Comparison of ENCODE assay signal across 17 cellular contexts in the genomic region with DNA sequence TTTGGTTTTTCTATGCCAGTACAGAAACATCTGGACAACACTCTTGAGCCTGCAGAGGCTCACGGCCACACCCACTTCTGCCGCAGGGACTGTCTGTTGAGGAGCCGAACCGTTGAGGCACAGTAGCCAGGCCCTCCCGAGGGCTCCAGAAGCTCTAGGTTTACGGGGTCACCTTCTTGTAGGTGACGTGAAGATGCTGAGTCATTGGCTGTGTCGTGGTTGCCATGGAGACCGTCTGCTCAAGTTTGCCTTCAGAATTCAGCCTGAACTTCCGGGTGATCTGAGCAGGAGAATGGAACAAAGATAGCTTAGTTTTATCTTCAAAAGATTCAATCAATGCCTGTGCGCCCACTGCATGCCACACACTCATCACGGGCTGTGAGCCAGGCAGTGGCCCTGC. TPM values are rescaled to one million over a fixed set of nuclear protein-coding genes. Genes with fewer than 3 reads are reported as not detected.
DNase-seq lines count a peak whose midpoint lies in the region; ATAC-seq and TF ChIP-seq lines count a peak whose summit lies in the region.
"Had no signal": no experiment of that assay in that cellular context is flagged by ENCODE, and none has a peak within 500 bp of the region (broad histone marks: within the 10 kb centered on the region; RNA-seq: fewer than 3 reads in every experiment).

No MANE protein-coding gene starts in this region.

- H3K9me2 ChIP-seq in GM23248 (ENCODE audit: insufficient read depth) = no peaks in the 10 kb centered on the region
- H3K9me2 ChIP-seq in PC-9 (ENCODE audit: insufficient read depth) = no peaks in the 10 kb centered on the region

- TF ChIP-seq CTCF in PC-9 (conservative IDR thresholded peaks at IDR 0.05) = no peak
- no peak for TF ChIP-seq CTCF in epithelial cell of esophagus (IDR thresholded peaks at IDR 0.05; ENCODE audit: insufficient read depth, low read depth, low read length, missing control alignments)
- no peak for TF ChIP-seq CTCF in osteoblast (IDR thresholded peaks at IDR 0.05; ENCODE audit: extremely low read depth, low read depth, low read length)

- H3K4me3 ChIP-seq in GM23248 (no peak overlapping the region), PC-9 (no peak overlapping the region), epithelial cell of esophagus (ENCODE audit: low read length) (no peak overlapping the region), osteoblast (ENCODE audit: insufficient read depth, low read length) (no peak overlapping the region)
- H3K4me3 ChIP-seq: ascending aorta, GM12878, psoas muscle, thoracic aorta had no signal

- H2AFZ ChIP-seq in GM23248 = no peak overlapping the region
- no peak overlapping the region for H2AFZ ChIP-seq in PC-9
- H2AFZ ChIP-seq in osteoblast (ENCODE audit: low read length) = no peak overlapping the region

- H3K4me2 ChIP-seq in GM23248 (ENCODE audit: unreplicated experiment) (no peak overlapping the region), PC-9 (peak overlapping the region; percentile 49), osteoblast (ENCODE audit: insufficient read depth, low read length) (no peak overlapping the region)

- peaks cover 4% of the 10 kb centered on the region for H3K9me3 ChIP-seq in GM23248 (ENCODE audit: low read depth)
- peaks cover 27% of the 10 kb centered on the region for H3K9me3 ChIP-seq in PC-9 (ENCODE audit: insufficient read depth, low read depth)
- peaks cover 15% of the 10 kb centered on the region for H3K9me3 ChIP-seq in osteoblast (ENCODE audit: low read depth, low read length)

- H3K27ac ChIP-seq in GM23248 (no peak overlapping the region), PC-9 (peak overlapping the region; percentile 79), osteoblast (ENCODE audit: low read depth, low read length) (no peak overlapping the region)
- H3K27ac ChIP-seq: ascending aorta, psoas muscle, thoracic aorta had no signal

- H3K27me3 ChIP-seq in GM23248 (replicated peaks; ENCODE audit: insufficient read depth) (no peaks in the 10 kb centered on the region), PC-9 (ENCODE audit: insufficient read depth, low read depth) (no peaks in the 10 kb centered on the region), osteoblast (ENCODE audit: insufficient read depth, low read length) (no peaks in the 10 kb centered on the region)
- H3K27me3 ChIP-seq: ascending aorta had no signal

- H3K4me1 ChIP-seq in GM23248 (ENCODE audit: insufficient read depth) (no peaks in the 10 kb centered on the region), PC-9 (replicated peaks; ENCODE audit: insufficient read depth) (peaks cover 16% of the 10 kb centered on the region), osteoblast (ENCODE audit: insufficient read depth, low read length) (no peaks in the 10 kb centered on the region)
- H3K4me1 ChIP-seq: ascending aorta, psoas muscle had no signal

- no peaks in the 10 kb centered on the region for H3K4me1 Mint-ChIP-seq in activated T-cell treated with anti-CD3 and anti-CD28 coated beads, Interleukin-2, amount 50 U/mL, for 72 hours (ENCODE audit: low read depth)

- DNase-seq in GM23248 = peak; percentile 53
- DNase-seq in PC-9 = peak; percentile 88 to 92
- peak; percentile 39 for DNase-seq in epithelial cell of esophagus (ENCODE audit: low read depth)
- peak; percentile 21 for DNase-seq in osteoblast (ENCODE audit: insufficient read length, low spot score, missing footprints)
- DNase-seq in activated T-cell treated with anti-CD3 and anti-CD28 coated beads, Interleukin-2, amount 50 U/mL, for 72 hours = no peak
- no peak for DNase-seq in NK-92 (lab: John Stamatoyannopoulos, UW; ENCODE audit: unreplicated experiment)
- no peak for DNase-seq in GM03348 (ENCODE audit: low spot score)
- DNase-seq: activated CD8-positive, alpha-beta T cell treated with anti-CD3 and anti-CD28 coated beads for 36 hours; C1 segment of cervical spinal cord; DND-41; NCI-H1048; stimulated activated CD4-positive, alpha-beta T cell treated with anti-CD3 and anti-CD28 coated beads, Interleukin-1b, Interleukin-23, amount 100 ng/mL, for 48 hours had no signal

- H3K27me3 Mint-ChIP-seq in activated T-cell treated with anti-CD3 and anti-CD28 coated beads, Interleukin-2, amount 50 U/mL, for 72 hours (ENCODE audit: low read depth) = no peaks in the 10 kb centered on the region
- H3K27me3 Mint-ChIP-seq: activated CD8-positive, alpha-beta T cell treated with anti-CD3 and anti-CD28 coated beads for 36 hours had no signal

- H4K20me1 ChIP-seq in GM23248 (ENCODE audit: insufficient read depth) = no peaks in the 10 kb centered on the region
- no peaks in the 10 kb centered on the region for H4K20me1 ChIP-seq in PC-9 (ENCODE audit: insufficient read depth)
- peaks cover 3% of the 10 kb centered on the region for H4K20me1 ChIP-seq in osteoblast (ENCODE audit: insufficient read depth, low read length)

- peaks cover 6 to 9% of the 10 kb centered on the region in 2 donors for H3K9me3 Mint-ChIP-seq in activated T-cell treated with anti-CD3 and anti-CD28 coated beads, Interleukin-2, amount 50 U/mL, for 72 hours

- WGBS in GM23248 (ENCODE audit: low coverage in 1 of 2, low lambda C conversion rate in 2 of 2, missing lambda C conversion rate in 2 of 2), 2 experiments = 49 to 53% methylated on average over 12 of the region's 12 CpGs

- H3K36me3 Mint-ChIP-seq in activated T-cell treated with anti-CD3 and anti-CD28 coated beads, Interleukin-2, amount 50 U/mL, for 72 hours (ENCODE audit: insufficient read depth in 2 of 2) = peaks cover 28 to 45% of the 10 kb centered on the region in 2 donors

- no peak overlapping the region for H3K4me3 Mint-ChIP-seq in activated T-cell treated with anti-CD3 and anti-CD28 coated beads, Interleukin-2, amount 50 U/mL, for 72 hours
- H3K4me3 Mint-ChIP-seq: activated CD8-positive, alpha-beta T cell treated with anti-CD3 and anti-CD28 coated beads for 36 hours had no signal

- intact Hi-C loops in PC-9 (cut with micrococcal nuclease; ENCODE audit: unreplicated experiment) = no loop called here

- 0 out of 2 replicates have a peak, but pooled peaks cover 4% of the 10 kb centered on the region for H3F3A ChIP-seq in GM23248 (ENCODE audit: insufficient read depth)
- peaks cover 41% of the 10 kb centered on the region; the same call in 1 of the 2 replicates for H3F3A ChIP-seq in PC-9 (ENCODE audit: insufficient read depth, low read depth)

- H3K27ac Mint-ChIP-seq in activated T-cell treated with anti-CD3 and anti-CD28 coated beads, Interleukin-2, amount 50 U/mL, for 72 hours = no peak overlapping the region
- H3K27ac Mint-ChIP-seq: activated CD8-positive, alpha-beta T cell treated with anti-CD3 and anti-CD28 coated beads for 36 hours had no signal

- CTCF ChIA-PET in PC-9 (lab: Charles Lee) = interaction anchor here (0.6 to 0.9 kb wide), 3 partner anchors 22 to 77 kb away, joined by 4 read pairs; no protein-coding TSS in a partner anchor

- POLR2A ChIA-PET in PC-9 (lab: Charles Lee; ENCODE audit: unreplicated experiment) = interaction anchor here (0.6 to 0.7 kb wide), 3 partner anchors 26 to 686 kb away, joined by 3 to 5 read pairs (median 5); no protein-coding TSS in a partner anchor

- H3K79me2 ChIP-seq in GM23248 (ENCODE audit: insufficient read depth) (0 out of 2 replicates have a peak, but pooled peaks cover 10% of the 10 kb centered on the region), PC-9 (ENCODE audit: low read depth) (no peaks in the 10 kb centered on the region), osteoblast (ENCODE audit: insufficient read depth, low read length) (peaks cover 3% of the 10 kb centered on the region)

- in situ Hi-C loops in GM23248 (cut with MboI) = no loop called here

- no TSS peak for BruUV-seq in PC-9 (replicated peaks; lab: Mats Ljungman, UMichigan)

- ATAC-seq in GM18868 (IDR thresholded peaks at IDR 0.05; ENCODE audit: unreplicated experiment) = no peak
- ATAC-seq in activated T-cell treated with anti-CD3 and anti-CD28 coated beads, Interleukin-2, amount 50 U/mL, for 72 hours (replicated peaks in 1 of 2) = no peak
- ATAC-seq: activated CD8-positive, alpha-beta T cell treated with anti-CD3 and anti-CD28 coated beads for 36 hours; GM12878; psoas muscle had no signal

- H3K9ac ChIP-seq in GM23248 = no peak overlapping the region

- H3K36me3 ChIP-seq in GM23248 (ENCODE audit: low read depth) (peaks cover 58% of the 10 kb centered on the region), PC-9 (ENCODE audit: low read depth) (peaks cover 55% of the 10 kb centered on the region), osteoblast (ENCODE audit: insufficient read depth, low read length) (peaks cover 48% of the 10 kb centered on the region)

RNA-seq across cellular contexts. Expression of a gene that starts 25.9 kb away (rescaled TPM):
- total RNA-seq in GM23248 (2014; rRNA removed; shearing (Covaris generic)) = 36.0 and 46.6 TPM in 2 replicates
- 28.0 and 28.1 TPM in 2 replicates for polyA plus RNA-seq in GM23248 (2016; fragmentation: Nextera tagmentation; extraction: Ambion mirVana)
- total RNA-seq in PC-9 (2021) = 72.8 and 107 TPM in 2 replicates
- 33.3 and 41.3 TPM in 2 replicates for total RNA-seq in osteoblast
- under 1 TPM in 1 of 2 donors, not detected in 1; 0.10 TPM for total RNA-seq in activated T-cell treated with anti-CD3 and anti-CD28 coated beads, Interleukin-2, amount 50 U/mL, for 72 hours

RNA-seq across cellular contexts. Expression of a gene that starts 52.5 kb away (rescaled TPM):
- total RNA-seq in GM23248 (2014; rRNA removed; shearing (Covaris generic)) = 43.0 and 46.4 TPM in 2 replicates
- 52.4 and 53.4 TPM in 2 replicates for polyA plus RNA-seq in GM23248 (2016; fragmentation: Nextera tagmentation; extraction: Ambion mirVana)
- 78.2 and 94.8 TPM in 2 replicates for total RNA-seq in PC-9 (2021)
- total RNA-seq in osteoblast = 43.3 and 43.4 TPM in 2 replicates
- 10 to 100 TPM; 41.8 to 50.9 TPM for total RNA-seq in activated T-cell treated with anti-CD3 and anti-CD28 coated beads, Interleukin-2, amount 50 U/mL, for 72 hours

RNA-seq across cellular contexts. Expression of a gene that starts 53.0 kb away (rescaled TPM):
- total RNA-seq in GM23248 (2014; rRNA removed; shearing (Covaris generic)) = 53.4 and 85.5 TPM in 2 replicates
- 65.3 and 67.2 TPM in 2 replicates for polyA plus RNA-seq in GM23248 (2016; fragmentation: Nextera tagmentation; extraction: Ambion mirVana)
- total RNA-seq in PC-9 (2021) (162 and 177 TPM in 2 replicates), osteoblast (42.7 and 48.0 TPM in 2 replicates)
- total RNA-seq in activated T-cell treated with anti-CD3 and anti-CD28 coated beads, Interleukin-2, amount 50 U/mL, for 72 hours = 100 to 1,000 TPM in 1 of 2 donors, 10 to 100 TPM in 1; 97.9 to 109 TPM

Comparison
In these comparisons a context has a peak if more than half of its experiments do, and no peak if none do; other contexts are left out.
1. DNase-seq: peak in GM23248 (single experiment), PC-9 (2 of 2), epithelial cell of esophagus (single experiment) and osteoblast (single experiment); none in activated T-cell treated with anti-CD3 and anti-CD28 coated beads, Interleukin-2, amount 50 U/mL, for 72 hours (0 of 2), NK-92 (single experiment) and GM03348 (single experiment).
2. RNA of a gene that starts 25.9 kb away (total RNA-seq): 72.8 to 107 TPM in PC-9, 36.0 to 46.6 TPM in GM23248 and 33.3 to 41.3 TPM in osteoblast; 0.10 TPM in activated T-cell treated with anti-CD3 and anti-CD28 coated beads, Interleukin-2, amount 50 U/mL, for 72 hours; every median in the first group is over 10 times any median in the second.